23 cellular contexts compared by ENCODE assay signal in the genomic region with DNA sequence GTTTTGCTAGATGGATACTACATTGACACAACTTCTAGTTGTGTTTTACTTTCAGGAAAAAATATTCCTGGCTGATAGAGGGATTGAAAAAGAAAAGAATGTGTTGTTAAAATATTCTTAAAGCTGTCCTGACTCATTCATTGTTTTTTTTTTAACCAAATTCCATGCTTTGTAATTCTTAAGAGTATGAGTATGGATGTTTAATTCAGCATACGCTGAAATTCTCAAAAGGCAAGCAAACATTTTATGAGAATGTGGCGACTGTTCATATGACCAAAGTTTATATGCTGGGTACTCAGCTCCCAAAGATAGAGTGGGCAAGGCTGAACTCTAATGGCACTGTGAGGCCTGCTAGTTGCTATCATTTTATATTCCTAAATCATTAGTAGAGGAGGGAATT.
DNase-seq lines count a peak whose midpoint lies in the region; TF ChIP-seq lines count a peak whose summit lies in the region.
"Had no signal": no experiment of that assay in that cellular context is flagged by ENCODE, and none has a peak within 500 bp of the region (broad histone marks: within the 10 kb centered on the region; RNA-seq: fewer than 3 reads in every experiment).

No MANE protein-coding gene starts in this region.

- H3K27ac Mint-ChIP-seq in chondrocyte (ENCODE audit: unreplicated experiment) (peak overlapping the region; percentile 85), neural progenitor cell (no peak overlapping the region)
- H3K27ac Mint-ChIP-seq: B cell; CD8-positive, alpha-beta T cell had no signal

- peaks cover 4% of the 10 kb centered on the region; the same call in 1 of the 2 replicates for H3K4me1 ChIP-seq in GM23248 (ENCODE audit: insufficient read depth)
- no peaks in the 10 kb centered on the region for H3K4me1 ChIP-seq in adipocyte (ENCODE audit: control insufficient read depth, insufficient read depth, low read length)
- peaks cover 14% of the 10 kb centered on the region for H3K4me1 ChIP-seq in skeletal muscle satellite cell (ENCODE audit: control insufficient read depth, insufficient read depth, low read length)
- H3K4me1 ChIP-seq in neural progenitor cell, result no peaks in the 10 kb centered on the region
- H3K4me1 ChIP-seq: Caco-2 had no signal

- H3F3A ChIP-seq in GM23248 (ENCODE audit: insufficient read depth) (no peaks in the 10 kb centered on the region), neural progenitor cell (ENCODE audit: low read depth) (no peaks in the 10 kb centered on the region)

- H2AFZ ChIP-seq in GM23248, result peak overlapping the region; percentile 15; the same call in 1 of the 2 replicates
- no peak overlapping the region for H2AFZ ChIP-seq in neural progenitor cell (replicated peaks)
- H2AFZ ChIP-seq: PC-9 had no signal

- no peak overlapping the region for H3K4me3 Mint-ChIP-seq in chondrocyte (ENCODE audit: unreplicated experiment)
- H3K4me3 Mint-ChIP-seq in neural progenitor cell, result no peak overlapping the region
- H3K4me3 Mint-ChIP-seq: B cell; CD8-positive, alpha-beta T cell had no signal

- no peaks in the 10 kb centered on the region for H3K36me3 ChIP-seq in GM23248 (ENCODE audit: low read depth)
- H3K36me3 ChIP-seq in adipocyte (ENCODE audit: control insufficient read depth, insufficient read depth, low read length, severe bottlenecking), result no peaks in the 10 kb centered on the region
- no peaks in the 10 kb centered on the region for H3K36me3 ChIP-seq in skeletal muscle satellite cell (ENCODE audit: insufficient read depth, low read length)
- H3K36me3 ChIP-seq in neural progenitor cell, result no peaks in the 10 kb centered on the region

- H3K4me2 ChIP-seq in GM23248 (ENCODE audit: unreplicated experiment) (no peak overlapping the region), skeletal muscle satellite cell (ENCODE audit: low read length) (peak overlapping the region; percentile 53), neural progenitor cell (no peak overlapping the region)
- H3K4me2 ChIP-seq: PC-9 had no signal

- no peaks in the 10 kb centered on the region for H3K27me3 ChIP-seq in GM23248 (replicated peaks; ENCODE audit: insufficient read depth)
- no peaks in the 10 kb centered on the region for H3K27me3 ChIP-seq in adipocyte (replicated peaks; ENCODE audit: control insufficient read depth, insufficient read depth, low read length)
- H3K27me3 ChIP-seq in skeletal muscle satellite cell (ENCODE audit: control insufficient read depth, insufficient read depth, low read length), result no peaks in the 10 kb centered on the region
- H3K27me3 ChIP-seq in neural progenitor cell, result no peaks in the 10 kb centered on the region

- no peaks in the 10 kb centered on the region for H3K27me3 Mint-ChIP-seq in chondrocyte (ENCODE audit: low read depth)
- peaks cover 4% of the 10 kb centered on the region for H3K27me3 Mint-ChIP-seq in neural progenitor cell (ENCODE audit: insufficient read depth, low read depth)
- H3K27me3 Mint-ChIP-seq: B cell had no signal

- H3K4me1 Mint-ChIP-seq in chondrocyte (ENCODE audit: low read depth) (peaks cover 59% of the 10 kb centered on the region), neural progenitor cell (no peaks in the 10 kb centered on the region)
- H3K4me1 Mint-ChIP-seq: B cell had no signal

- in situ Hi-C loops in GM23248 (cut with MboI), result no loop called here

- no peak overlapping the region for H3K9ac ChIP-seq in GM23248
- no peak overlapping the region for H3K9ac ChIP-seq in adipocyte (ENCODE audit: low read length)
- H3K9ac ChIP-seq in skeletal muscle satellite cell (ENCODE audit: low read depth, low read length), result peak overlapping the region; percentile 46
- H3K9ac ChIP-seq in neural progenitor cell, result no peak overlapping the region

- H3K79me2 ChIP-seq in GM23248 (ENCODE audit: insufficient read depth) (no peaks in the 10 kb centered on the region), neural progenitor cell (ENCODE audit: low read depth) (no peaks in the 10 kb centered on the region)

- H3K9me3 ChIP-seq in GM23248 (ENCODE audit: low read depth) (no peaks in the 10 kb centered on the region), adipocyte (ENCODE audit: control insufficient read depth, low read length) (no peaks in the 10 kb centered on the region), skeletal muscle satellite cell (replicated peaks; ENCODE audit: low read length) (no peaks in the 10 kb centered on the region), neural progenitor cell (ENCODE audit: low read depth) (no peaks in the 10 kb centered on the region)
- H3K9me3 ChIP-seq: Caco-2 had no signal

- H3K36me3 Mint-ChIP-seq in chondrocyte (ENCODE audit: low read depth), result peaks cover 2% of the 10 kb centered on the region
- H3K36me3 Mint-ChIP-seq in neural progenitor cell, result no peaks in the 10 kb centered on the region
- H3K36me3 Mint-ChIP-seq: CD8-positive, alpha-beta T cell had no signal

- no peaks in the 10 kb centered on the region for H3K9me2 ChIP-seq in GM23248 (ENCODE audit: insufficient read depth)

- DNase-seq in GM23248 (peak; percentile 3), adipocyte (ENCODE audit: low read depth) (peak; percentile 50), chondrocyte (ENCODE audit: low spot score) (no peak), NCI-H748 treated with DMSO at 0.1 percent for 48 hours (lab: John Stamatoyannopoulos, UW) (no peak), neural progenitor cell (ENCODE audit: low spot score) (no peak), superior temporal gyrus (ENCODE audit: extremely low spot score) (no peak)
- DNase-seq: Caco-2; CD8-positive, alpha-beta T cell; EL; Kasumi-1; MV-4-11; NCI-H1105; NCI-H1436 treated with DMSO at 0.1 percent for 48 hours; NCI-H187 treated with DMSO at 0.1 percent for 48 hours; NCI-H446; NCI-H524 treated with DMSO at 0.1 percent for 48 hours; NCI-H82; PC-9; SHP77 had no signal

- no peaks in the 10 kb centered on the region for H4K20me1 ChIP-seq in GM23248 (ENCODE audit: insufficient read depth)
- no peaks in the 10 kb centered on the region for H4K20me1 ChIP-seq in neural progenitor cell (ENCODE audit: low read depth)

- 21 to 25% methylated on average over 2 of the region's 2 CpGs for WGBS in GM23248 (ENCODE audit: low coverage in 1 of 2, low lambda C conversion rate in 2 of 2, missing lambda C conversion rate in 2 of 2), 2 experiments

- no peak overlapping the region for H3K4me3 ChIP-seq in GM23248
- no peak overlapping the region for H3K4me3 ChIP-seq in adipocyte (ENCODE audit: low read length)
- H3K4me3 ChIP-seq in skeletal muscle satellite cell (ENCODE audit: low read length), result no peak overlapping the region
- no peak overlapping the region for H3K4me3 ChIP-seq in neural progenitor cell
- H3K4me3 ChIP-seq: K562, PC-9 had no signal

- H3K9me3 Mint-ChIP-seq in chondrocyte (ENCODE audit: low read depth) (peaks cover 7% of the 10 kb centered on the region), neural progenitor cell (no peaks in the 10 kb centered on the region)
- H3K9me3 Mint-ChIP-seq: CD8-positive, alpha-beta T cell had no signal

- TF ChIP-seq CTCF in chondrocyte (IDR thresholded peaks at IDR 0.05) (no peak), neural progenitor cell (IDR thresholded peaks at IDR 0.05) (no peak)

- H3K27ac ChIP-seq in GM23248 (no peak overlapping the region), neural progenitor cell (no peak overlapping the region)
- H3K27ac ChIP-seq: C4-2B, PC-9 had no signal

Comparison
In these comparisons a context has a peak if more than half of its experiments do, and no peak if none do; other contexts are left out.
1. DNase-seq: peak in GM23248 (single experiment) and adipocyte (single experiment); none in chondrocyte (single experiment), NCI-H748 treated with DMSO at 0.1 percent for 48 hours (single experiment), neural progenitor cell (single experiment) and superior temporal gyrus (single experiment).